ENCODE assay signal across 1 cellular context in the genomic region with DNA sequence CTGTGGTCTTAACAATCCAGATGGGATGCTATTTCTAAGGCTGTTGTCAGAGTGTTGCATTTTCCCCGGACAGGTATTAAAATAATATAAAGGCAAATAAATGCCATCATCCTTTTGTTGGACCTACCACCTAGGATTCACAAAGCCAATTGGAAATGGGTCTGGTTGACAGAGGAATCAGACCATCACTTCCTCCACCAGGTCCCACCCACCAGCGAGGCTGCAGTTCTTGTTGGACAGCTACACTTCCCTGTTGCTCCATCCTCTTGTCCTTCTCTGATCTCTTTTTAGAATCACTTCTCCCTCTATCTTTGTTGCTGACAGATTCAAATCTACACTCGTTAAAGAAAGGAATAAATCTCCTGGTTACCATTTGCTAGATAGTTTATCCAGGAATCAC.
TF ChIP-seq lines count a peak whose summit lies in the region.

No MANE protein-coding gene starts in this region.

TF ChIP-seq in GM12878, 131 proteins besides CTCF, POLR2A, EP300 and RAD21:
- TF ChIP-seq, protein P1, sequence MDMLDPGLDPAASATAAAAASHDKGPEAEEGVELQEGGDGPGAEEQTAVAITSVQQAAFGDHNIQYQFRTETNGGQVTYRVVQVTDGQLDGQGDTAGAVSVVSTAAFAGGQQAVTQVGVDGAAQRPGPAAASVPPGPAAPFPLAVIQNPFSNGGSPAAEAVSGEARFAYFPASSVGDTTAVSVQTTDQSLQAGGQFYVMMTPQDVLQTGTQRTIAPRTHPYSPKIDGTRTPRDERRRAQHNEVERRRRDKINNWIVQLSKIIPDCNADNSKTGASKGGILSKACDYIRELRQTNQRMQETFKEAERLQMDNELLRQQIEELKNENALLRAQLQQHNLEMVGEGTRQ (IDR thresholded peaks at IDR 0.05; ENCODE audit: borderline replicate concordance, low read depth, low read length) = no peak
- TF ChIP-seq PAX5 (IDR thresholded peaks at IDR 0.05; ENCODE audit: borderline replicate concordance, low read depth, low read length) (no peak), BCL11A (IDR thresholded peaks at IDR 0.05; ENCODE audit: low read depth, low read length) (no peak), ETV6 (conservative IDR thresholded peaks at IDR 0.05 in 1 of 2, IDR thresholded peaks at IDR 0.05 in 1 of 2; ENCODE audit: borderline replicate concordance in 1 of 2, low read depth in 1 of 2) (no peak)
- TF ChIP-seq, protein P2, sequence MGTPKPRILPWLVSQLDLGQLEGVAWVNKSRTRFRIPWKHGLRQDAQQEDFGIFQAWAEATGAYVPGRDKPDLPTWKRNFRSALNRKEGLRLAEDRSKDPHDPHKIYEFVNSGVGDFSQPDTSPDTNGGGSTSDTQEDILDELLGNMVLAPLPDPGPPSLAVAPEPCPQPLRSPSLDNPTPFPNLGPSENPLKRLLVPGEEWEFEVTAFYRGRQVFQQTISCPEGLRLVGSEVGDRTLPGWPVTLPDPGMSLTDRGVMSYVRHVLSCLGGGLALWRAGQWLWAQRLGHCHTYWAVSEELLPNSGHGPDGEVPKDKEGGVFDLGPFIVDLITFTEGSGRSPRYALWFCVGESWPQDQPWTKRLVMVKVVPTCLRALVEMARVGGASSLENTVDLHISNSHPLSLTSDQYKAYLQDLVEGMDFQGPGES (IDR thresholded peaks at IDR 0.05) = no peak
- TF ChIP-seq, protein P3, sequence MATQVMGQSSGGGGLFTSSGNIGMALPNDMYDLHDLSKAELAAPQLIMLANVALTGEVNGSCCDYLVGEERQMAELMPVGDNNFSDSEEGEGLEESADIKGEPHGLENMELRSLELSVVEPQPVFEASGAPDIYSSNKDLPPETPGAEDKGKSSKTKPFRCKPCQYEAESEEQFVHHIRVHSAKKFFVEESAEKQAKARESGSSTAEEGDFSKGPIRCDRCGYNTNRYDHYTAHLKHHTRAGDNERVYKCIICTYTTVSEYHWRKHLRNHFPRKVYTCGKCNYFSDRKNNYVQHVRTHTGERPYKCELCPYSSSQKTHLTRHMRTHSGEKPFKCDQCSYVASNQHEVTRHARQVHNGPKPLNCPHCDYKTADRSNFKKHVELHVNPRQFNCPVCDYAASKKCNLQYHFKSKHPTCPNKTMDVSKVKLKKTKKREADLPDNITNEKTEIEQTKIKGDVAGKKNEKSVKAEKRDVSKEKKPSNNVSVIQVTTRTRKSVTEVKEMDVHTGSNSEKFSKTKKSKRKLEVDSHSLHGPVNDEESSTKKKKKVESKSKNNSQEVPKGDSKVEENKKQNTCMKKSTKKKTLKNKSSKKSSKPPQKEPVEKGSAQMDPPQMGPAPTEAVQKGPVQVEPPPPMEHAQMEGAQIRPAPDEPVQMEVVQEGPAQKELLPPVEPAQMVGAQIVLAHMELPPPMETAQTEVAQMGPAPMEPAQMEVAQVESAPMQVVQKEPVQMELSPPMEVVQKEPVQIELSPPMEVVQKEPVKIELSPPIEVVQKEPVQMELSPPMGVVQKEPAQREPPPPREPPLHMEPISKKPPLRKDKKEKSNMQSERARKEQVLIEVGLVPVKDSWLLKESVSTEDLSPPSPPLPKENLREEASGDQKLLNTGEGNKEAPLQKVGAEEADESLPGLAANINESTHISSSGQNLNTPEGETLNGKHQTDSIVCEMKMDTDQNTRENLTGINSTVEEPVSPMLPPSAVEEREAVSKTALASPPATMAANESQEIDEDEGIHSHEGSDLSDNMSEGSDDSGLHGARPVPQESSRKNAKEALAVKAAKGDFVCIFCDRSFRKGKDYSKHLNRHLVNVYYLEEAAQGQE (IDR thresholded peaks at IDR 0.05; ENCODE audit: low read depth, low read length) = peak; percentile 51; the same call in 1 of the 2 replicates
- TF ChIP-seq, protein P4, sequence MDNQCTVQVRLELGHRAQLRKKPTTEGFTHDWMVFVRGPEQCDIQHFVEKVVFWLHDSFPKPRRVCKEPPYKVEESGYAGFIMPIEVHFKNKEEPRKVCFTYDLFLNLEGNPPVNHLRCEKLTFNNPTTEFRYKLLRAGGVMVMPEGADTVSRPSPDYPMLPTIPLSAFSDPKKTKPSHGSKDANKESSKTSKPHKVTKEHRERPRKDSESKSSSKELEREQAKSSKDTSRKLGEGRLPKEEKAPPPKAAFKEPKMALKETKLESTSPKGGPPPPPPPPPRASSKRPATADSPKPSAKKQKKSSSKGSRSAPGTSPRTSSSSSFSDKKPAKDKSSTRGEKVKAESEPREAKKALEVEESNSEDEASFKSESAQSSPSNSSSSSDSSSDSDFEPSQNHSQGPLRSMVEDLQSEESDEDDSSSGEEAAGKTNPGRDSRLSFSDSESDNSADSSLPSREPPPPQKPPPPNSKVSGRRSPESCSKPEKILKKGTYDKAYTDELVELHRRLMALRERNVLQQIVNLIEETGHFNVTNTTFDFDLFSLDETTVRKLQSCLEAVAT (IDR thresholded peaks at IDR 0.05) = no peak
